Comparison of ENCODE assay signal across 31 cellular contexts in the genomic region with DNA sequence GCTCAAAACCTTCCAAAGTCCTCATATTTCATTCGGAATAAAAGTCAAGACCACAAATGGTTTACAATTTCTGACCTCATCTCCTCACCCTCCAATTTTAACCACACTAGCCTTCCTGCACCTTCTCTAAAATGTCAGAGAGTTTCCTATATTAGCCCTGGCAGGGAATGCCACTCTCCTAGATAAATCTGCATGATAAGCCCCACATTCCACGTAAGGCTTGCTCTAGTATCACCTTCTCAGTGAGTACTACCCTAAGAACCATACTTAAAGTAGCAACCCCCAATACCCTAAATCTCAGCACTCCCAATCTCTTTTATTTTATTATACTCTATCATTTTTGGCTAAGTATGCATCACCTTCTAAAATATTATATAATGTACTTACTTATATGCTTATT.
"Had no signal": no experiment of that assay in that cellular context is flagged by ENCODE, and none has a peak within 500 bp of the region (broad histone marks: within the 10 kb centered on the region; RNA-seq: fewer than 3 reads in every experiment).

No MANE protein-coding gene starts in this region.

- ATAC-seq: activated CD4-positive, alpha-beta T cell treated with anti-CD3 and anti-CD28 coated beads for 36 hours; activated CD8-positive, alpha-beta memory T cell treated with anti-CD3 and anti-CD28 coated beads, Interleukin-2, amount 10 ng/mL, durations not matched to agents 7 days and 5 days; activated CD8-positive, alpha-beta T cell treated with anti-CD3 and anti-CD28 coated beads, Interleukin-2, amount 10 ng/mL, durations not matched to agents 7 days and 5 days; activated naive CD4-positive, alpha-beta T cell treated with anti-CD3 and anti-CD28 coated beads, Interleukin-2, amount 50 U/mL, for 72 hours; activated T-cell treated with anti-CD3 and anti-CD28 coated beads, Interleukin-2, amount 50 U/mL, for 72 hours; gastroesophageal sphincter; T-cell had no signal

- DNase-seq: activated CD4-positive, alpha-beta memory T cell treated with anti-CD3 and anti-CD28 coated beads for 36 hours; activated CD4-positive, alpha-beta T cell treated with anti-CD3 and anti-CD28 coated beads for 36 hours; activated CD4-positive, alpha-beta T cell treated with anti-CD3 and anti-CD28 coated beads, Interleukin-2, amount 10 ng/mL, durations not matched to agents 24 days and 14 days; activated CD4-positive, CD25-positive, alpha-beta regulatory T cell; activated CD4-positive, CD25-positive, alpha-beta regulatory T cell treated with anti-CD3 and anti-CD28 coated beads, Interleukin-2, amount 50 U/mL, for 72 hours; activated CD8-positive, alpha-beta memory T cell treated with anti-CD3 and anti-CD28 coated beads, Interleukin-2, amount 10 ng/mL, durations not matched to agents 7 days and 5 days; activated CD8-positive, alpha-beta memory T cell treated with anti-CD3 and anti-CD28 coated beads, Interleukin-2, amount 50 U/mL, for 4 hours; activated CD8-positive, alpha-beta T cell treated with anti-CD3 and anti-CD28 coated beads, Interleukin-2, amount 10 ng/mL, durations not matched to agents 7 days and 5 days; activated gamma-delta T cell; activated naive CD4-positive, alpha-beta T cell; activated naive CD4-positive, alpha-beta T cell treated with anti-CD3 and anti-CD28 coated beads, Interleukin-2, amount 10 ng/mL, durations not matched to agents 7 days and 5 days; activated naive CD8-positive, alpha-beta T cell treated with anti-CD3 and anti-CD28 coated beads, Interleukin-2, amount 10 ng/mL, durations not matched to agents 7 days and 5 days; activated T-cell treated with anti-CD3 and anti-CD28 coated beads, Interleukin-2, amount 50 U/mL, for 24 hours; activated T-cell treated with anti-CD3 and anti-CD28 coated beads, Interleukin-2, amount 50 U/mL, for 72 hours; central memory CD4-positive, alpha-beta T cell; cerebellar nuclear complex; colonic mucosa; effector CD8-positive, alpha-beta T cell; esophagus squamous epithelium; foreskin melanocyte; T-cell; T1000; WERI-Rb-1 had no signal

- H3K4me3 ChIP-seq: ascending aorta, breast epithelium, cardiac muscle cell, colonic mucosa, esophagus squamous epithelium, gastroesophageal sphincter had no signal

- H3K9me3 ChIP-seq: ascending aorta, colonic mucosa, esophagus squamous epithelium, gastroesophageal sphincter had no signal

- H3K27me3 ChIP-seq: ascending aorta, breast epithelium, cardiac muscle cell, colonic mucosa, esophagus squamous epithelium, gastroesophageal sphincter had no signal

- H3K27ac ChIP-seq: ascending aorta, breast epithelium, cardiac muscle cell, colonic mucosa, epithelial cell of prostate, esophagus squamous epithelium, gastroesophageal sphincter, WERI-Rb-1 had no signal

- H3K4me1 ChIP-seq: ascending aorta, breast epithelium, colonic mucosa, esophagus squamous epithelium, gastroesophageal sphincter had no signal

- FAIRE-seq: endometrium, endothelial cell of umbilical vein had no signal

- H3K36me3 ChIP-seq: ascending aorta, breast epithelium, cardiac muscle cell, colonic mucosa, esophagus squamous epithelium, gastroesophageal sphincter, WERI-Rb-1 had no signal
